In the genomic region with DNA sequence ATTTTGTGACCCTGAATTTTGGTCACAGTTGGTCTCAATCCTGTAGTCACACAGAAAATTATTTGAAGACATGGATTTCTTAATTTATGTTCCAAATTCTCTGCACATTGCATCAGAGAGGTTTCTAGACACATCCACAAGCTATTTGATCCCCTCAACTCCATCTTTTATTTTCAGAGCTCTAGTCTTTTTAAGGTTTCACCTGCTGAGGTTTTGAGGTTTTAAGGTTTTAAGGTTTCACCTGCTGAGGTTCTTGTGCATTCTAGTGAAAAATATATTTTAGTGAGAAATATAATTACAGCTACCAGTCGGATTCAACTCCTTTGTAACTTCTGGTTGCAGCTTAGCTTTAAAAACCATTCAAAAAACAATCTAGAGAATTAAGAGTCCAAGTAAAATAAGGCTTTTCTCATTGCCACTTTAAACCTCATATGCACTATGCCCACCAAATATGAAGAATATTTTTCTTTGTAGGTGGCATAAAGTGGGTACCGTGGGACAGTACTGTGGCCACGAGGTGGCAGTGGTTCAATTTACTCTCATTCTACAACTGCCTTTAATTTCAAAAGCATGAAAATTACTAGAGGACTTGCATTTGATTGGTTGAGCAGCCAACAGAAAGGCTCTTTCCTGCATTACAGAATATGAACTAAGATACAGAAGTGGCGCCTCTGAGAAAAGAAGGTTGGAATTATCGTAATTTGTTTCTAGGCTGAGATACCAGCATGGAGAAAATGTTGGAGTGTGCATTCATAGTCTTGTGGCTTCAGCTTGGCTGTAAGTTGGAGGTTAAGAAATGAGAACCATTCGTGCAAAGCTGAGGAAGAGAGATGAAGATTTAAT, we compare ENCODE assay signal across 8 cellular contexts.
DNase-seq lines count a peak whose midpoint lies in the region; ATAC-seq and TF ChIP-seq lines count a peak whose summit lies in the region.

No MANE protein-coding gene starts in this region.

- H3K36me3 Mint-ChIP-seq in central memory CD8-positive, alpha-beta T cell (ENCODE audit: insufficient read depth): peaks cover 2% of the 10 kb centered on the region

- peak; percentile 61 for ATAC-seq in SK-N-SH treated with all-trans-retinoic acid at 6 μM for 48 hours
- ATAC-seq in central memory CD8-positive, alpha-beta T cell (replicated peaks; ENCODE audit: extremely low read depth, poor library complexity, severe bottlenecking): peak; percentile 43
- no peak for ATAC-seq in HG02571 (IDR thresholded peaks at IDR 0.05; ENCODE audit: unreplicated experiment)

- no peak overlapping the region for H2AFZ ChIP-seq in neuronal stem cell (ENCODE audit: low read length)

- peak; percentile 41 for DNase-seq in activated CD8-positive, alpha-beta memory T cell treated with anti-CD3 and anti-CD28 coated beads, Interleukin-2, amount 50 U/mL, for 4 hours
- no peak for DNase-seq in activated CD8-positive, alpha-beta memory T cell treated with anti-CD3 and anti-CD28 coated beads, Interleukin-2, amount 50 U/mL, for 48 hours
- peak in 1 of 2 donors; percentile 10 for DNase-seq in central memory CD8-positive, alpha-beta T cell (ENCODE audit: low spot score in 2 of 2)
- DNase-seq in neuronal stem cell (ENCODE audit: low spot score) (no peak), lower leg skin (ENCODE audit: low spot score in 2 of 2) (no peak), COLO668 (lab: John Stamatoyannopoulos, UW; ENCODE audit: unreplicated experiment) (no peak)

- H3K36me3 ChIP-seq in neuronal stem cell (replicated peaks in 1 of 2; ENCODE audit: control insufficient read depth in 2 of 2, insufficient read depth in 2 of 2, low read length in 2 of 2): no peaks in the 10 kb centered on the region

- H4K91ac ChIP-seq in neuronal stem cell (ENCODE audit: low read depth, low read length, poor library complexity): no peak overlapping the region

- intact Hi-C loops in lower leg skin (cut with DNase I; ENCODE audit: low total_unique reads): no loop called here

- H3K27ac ChIP-seq in neuronal stem cell (replicated peaks; ENCODE audit: low read length): peak overlapping the region; percentile 4

- no peaks in the 10 kb centered on the region for H3K9me3 ChIP-seq in neuronal stem cell (replicated peaks in 1 of 2; ENCODE audit: control insufficient read depth in 2 of 2, insufficient read depth in 1 of 2, low read depth in 1 of 2, low read length in 2 of 2)

- H3K18ac ChIP-seq in neuronal stem cell (ENCODE audit: low read length): no peak overlapping the region

- H3K9ac ChIP-seq in neuronal stem cell (ENCODE audit: low read depth, low read length, poor library complexity): no peak overlapping the region

- H3K4me3 ChIP-seq in neuronal stem cell (ENCODE audit: low read length in 2 of 2) (no peak overlapping the region), lower leg skin (ENCODE audit: low read depth, poor library complexity, severe bottlenecking) (no peak overlapping the region)

- no peak overlapping the region for H2BK5ac ChIP-seq in neuronal stem cell (ENCODE audit: low read length)

- no peaks in the 10 kb centered on the region for H3K27me3 Mint-ChIP-seq in central memory CD8-positive, alpha-beta T cell

- no peak overlapping the region for H2BK12ac ChIP-seq in neuronal stem cell (ENCODE audit: low read length)

- no CpG with 5 or more reads among the region's 6 CpGs for WGBS in neuronal stem cell (ENCODE audit: extremely low coverage in 2 of 2, insufficient read length in 2 of 2, insufficient replicate concordance in 1 of 2), 2 donors
- 40 to 46% methylated on average over 6 of the region's 6 CpGs for WGBS in lower leg skin, 2 donors

- no peak overlapping the region for H3K23ac ChIP-seq in neuronal stem cell (ENCODE audit: low read depth, low read length, poor library complexity)

- no peaks in the 10 kb centered on the region for H3K4me1 Mint-ChIP-seq in central memory CD8-positive, alpha-beta T cell

- H3K4me1 ChIP-seq in neuronal stem cell (ENCODE audit: control insufficient read depth in 2 of 2, insufficient read depth in 1 of 2, low read depth in 1 of 2, low read length in 2 of 2): peaks cover 0 to 3% of the 10 kb centered on the region in 2 donors

- H3K4ac ChIP-seq in neuronal stem cell (ENCODE audit: low read length): no peak overlapping the region

- no peak overlapping the region for H2BK120ac ChIP-seq in neuronal stem cell (ENCODE audit: low read depth, low read length)

- peak overlapping the region; percentile 68 for H3K4me3 Mint-ChIP-seq in central memory CD8-positive, alpha-beta T cell

- H2AK5ac ChIP-seq in neuronal stem cell (ENCODE audit: low read depth, low read length): no peak overlapping the region

- H3K9me3 Mint-ChIP-seq in central memory CD8-positive, alpha-beta T cell: no peaks in the 10 kb centered on the region

- no peak for TF ChIP-seq POLR2A in lower leg skin (IDR thresholded peaks at IDR 0.05)

- H3K27ac Mint-ChIP-seq in central memory CD8-positive, alpha-beta T cell (ENCODE audit: low read depth): no peak overlapping the region

- no peaks in the 10 kb centered on the region for H3K79me1 ChIP-seq in neuronal stem cell (ENCODE audit: low read depth, low read length)

- no peaks in the 10 kb centered on the region for H3K27me3 ChIP-seq in neuronal stem cell (ENCODE audit: control insufficient read depth in 3 of 3, insufficient read depth in 3 of 3, low read depth in 1 of 3, low read length in 3 of 3)

- H3K4me2 ChIP-seq in neuronal stem cell (ENCODE audit: insufficient read depth, low read length, poor library complexity, severe bottlenecking): no peak overlapping the region

- no peak for TF ChIP-seq CTCF in lower leg skin (IDR thresholded peaks at IDR 0.05)

- H2BK15ac ChIP-seq in neuronal stem cell (ENCODE audit: low read length): no peak overlapping the region

- no peak overlapping the region for H3K14ac ChIP-seq in neuronal stem cell (ENCODE audit: low read length)

- H4K8ac ChIP-seq in neuronal stem cell (ENCODE audit: low read depth, low read length): no peak overlapping the region

TF ChIP-seq in SK-N-SH treated with all-trans-retinoic acid at 6 μM for 48 hours, 23 proteins besides CTCF, POLR2A, EP300 and RAD21:
- TF ChIP-seq ESRRG (CRISPR knock-in tag; IDR thresholded peaks at IDR 0.05): no peak
